Comparison of ENCODE assay signal across 34 cellular contexts in the genomic region with DNA sequence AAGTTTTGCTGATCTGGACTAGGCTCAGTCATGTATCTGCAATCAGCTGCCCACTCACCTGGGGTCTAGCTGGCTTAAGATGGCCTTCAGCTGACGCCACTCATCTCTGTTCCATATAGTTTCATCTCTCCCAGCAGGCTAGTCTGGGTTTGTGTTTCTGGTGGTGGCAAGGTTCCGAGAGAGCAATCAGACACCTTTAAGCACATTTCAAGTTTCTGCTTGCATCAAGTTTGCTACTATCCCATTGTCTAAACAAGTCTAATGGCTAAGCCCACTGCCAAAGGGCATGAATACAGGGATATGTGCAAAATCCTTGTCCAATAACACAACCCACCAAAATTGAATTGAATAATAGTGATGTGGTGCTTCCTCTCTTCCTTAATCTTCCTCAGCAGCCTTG.
"Had no signal": no experiment of that assay in that cellular context is flagged by ENCODE, and none has a peak within 500 bp of the region (broad histone marks: within the 10 kb centered on the region; RNA-seq: fewer than 3 reads in every experiment).

No MANE protein-coding gene starts in this region.

- H3K27me3 Mint-ChIP-seq: activated naive CD8-positive, alpha-beta T cell treated with anti-CD3 and anti-CD28 coated beads for 36 hours had no signal

- H3K4me3 ChIP-seq: Peyer's patch had no signal

- H3K27me3 ChIP-seq: brain microvascular endothelial cell, Peyer's patch had no signal

- H3K4me1 Mint-ChIP-seq: activated naive CD8-positive, alpha-beta T cell treated with anti-CD3 and anti-CD28 coated beads for 36 hours; activated T-helper 17 cell treated with anti-CD3 and anti-CD28 coated beads, Interleukin-2, amount 50 U/mL, for 72 hours had no signal

- H3K36me3 Mint-ChIP-seq: activated CD4-positive, alpha-beta memory T cell treated with anti-CD3 and anti-CD28 coated beads for 36 hours; activated naive CD8-positive, alpha-beta T cell treated with anti-CD3 and anti-CD28 coated beads for 36 hours had no signal

- H3K27ac ChIP-seq: brain microvascular endothelial cell, Peyer's patch had no signal

- H3K27ac Mint-ChIP-seq: activated CD4-positive, alpha-beta memory T cell treated with anti-CD3 and anti-CD28 coated beads for 36 hours; activated naive CD8-positive, alpha-beta T cell treated with anti-CD3 and anti-CD28 coated beads for 36 hours; activated T-helper 17 cell treated with anti-CD3 and anti-CD28 coated beads, Interleukin-2, amount 50 U/mL, for 72 hours had no signal

- H3K9me3 Mint-ChIP-seq: activated CD4-positive, alpha-beta memory T cell treated with anti-CD3 and anti-CD28 coated beads for 36 hours; activated T-cell treated with anti-CD3 and anti-CD28 coated beads, Interleukin-2, amount 50 U/mL, for 4 hours; activated T-helper 17 cell treated with anti-CD3 and anti-CD28 coated beads, Interleukin-2, amount 50 U/mL, for 72 hours had no signal

- DNase-seq: activated CD4-positive, alpha-beta memory T cell treated with anti-CD3 and anti-CD28 coated beads for 36 hours; activated CD4-positive, alpha-beta T cell treated with anti-CD3 and anti-CD28 coated beads for 4 hours; activated CD4-positive, alpha-beta T cell treated with anti-CD3 and anti-CD28 coated beads, Interleukin-2, amount 50 U/mL, for 1 hour; activated CD8-positive, alpha-beta memory T cell treated with anti-CD3 and anti-CD28 coated beads, Interleukin-2, amount 50 U/mL, for 4 hours; activated effector memory CD4-positive, alpha-beta T cell treated with anti-CD3 and anti-CD28 coated beads, Interleukin-2, amount 50 U/mL, for 16 hours; activated naive CD4-positive, alpha-beta T cell; activated naive CD4-positive, alpha-beta T cell treated with anti-CD3 and anti-CD28 coated beads, Interleukin-2, amount 50 U/mL, for 16 hours; activated naive CD8-positive, alpha-beta T cell treated with anti-CD3 and anti-CD28 coated beads for 36 hours; activated T-cell treated with anti-CD3 and anti-CD28 coated beads for 4 hours; activated T-cell treated with anti-CD3 and anti-CD28 coated beads, Interleukin-2, amount 50 U/mL, for 4 hours; amniotic stem cell; aorta; brain microvascular endothelial cell; Kasumi-1; KG1; NCI-H1092 treated with DMSO at 0.1 percent for 48 hours; NCI-H1417; NCI-H146; NCI-H187; NCI-H2029 treated with DMSO at 0.1 percent for 48 hours; NCI-H2107; NCI-H2171; NCI-H510A; NCI-H526; NCI-H748 treated with DMSO at 0.1 percent for 48 hours; NK-92 treated with Interleukin-12 subunit alpha and Interleukin-12 subunit beta, amount 100 ng/mL, for 24 hours; PC-3; RPMI8226; SIG-M5; T-helper 1 cell; T-helper 2 cell; T1000 had no signal

- H3K36me3 ChIP-seq: brain microvascular endothelial cell, Peyer's patch had no signal

- H3K4me1 ChIP-seq: Peyer's patch had no signal

- H3K9me3 ChIP-seq: Peyer's patch had no signal

- H3K4me3 Mint-ChIP-seq: activated CD4-positive, alpha-beta memory T cell treated with anti-CD3 and anti-CD28 coated beads for 36 hours; activated naive CD8-positive, alpha-beta T cell treated with anti-CD3 and anti-CD28 coated beads for 36 hours; activated T-cell treated with anti-CD3 and anti-CD28 coated beads, Interleukin-2, amount 50 U/mL, for 4 hours; activated T-helper 17 cell treated with anti-CD3 and anti-CD28 coated beads, Interleukin-2, amount 50 U/mL, for 72 hours had no signal
